Comparison of ENCODE assay signal across 2 cellular contexts in genomic region chr7:65381742-65382141, GRCh38.
TF ChIP-seq lines count a peak whose summit lies in the region.

No MANE protein-coding gene starts in this region.

TF ChIP-seq in A549, 52 proteins besides CTCF, POLR2A, EP300 and RAD21 (continued from another document):
- no peak for TF ChIP-seq HMGXB4 (CRISPR knock-in tag; IDR thresholded peaks at IDR 0.05; ENCODE audit: borderline replicate concordance)
- TF ChIP-seq CBX8 (IDR thresholded peaks at IDR 0.05) = no peak
- TF ChIP-seq BCL3 (IDR thresholded peaks at IDR 0.05) = no peak
- no peak for TF ChIP-seq ZFP36 (IDR thresholded peaks at IDR 0.05; ENCODE audit: borderline replicate concordance, partially characterized antibody)
- TF ChIP-seq FOSB (CRISPR knock-in tag; IDR thresholded peaks at IDR 0.05) = no peak
- TF ChIP-seq, protein P1, sequence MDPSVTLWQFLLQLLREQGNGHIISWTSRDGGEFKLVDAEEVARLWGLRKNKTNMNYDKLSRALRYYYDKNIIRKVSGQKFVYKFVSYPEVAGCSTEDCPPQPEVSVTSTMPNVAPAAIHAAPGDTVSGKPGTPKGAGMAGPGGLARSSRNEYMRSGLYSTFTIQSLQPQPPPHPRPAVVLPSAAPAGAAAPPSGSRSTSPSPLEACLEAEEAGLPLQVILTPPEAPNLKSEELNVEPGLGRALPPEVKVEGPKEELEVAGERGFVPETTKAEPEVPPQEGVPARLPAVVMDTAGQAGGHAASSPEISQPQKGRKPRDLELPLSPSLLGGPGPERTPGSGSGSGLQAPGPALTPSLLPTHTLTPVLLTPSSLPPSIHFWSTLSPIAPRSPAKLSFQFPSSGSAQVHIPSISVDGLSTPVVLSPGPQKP (IDR thresholded peaks at IDR 0.05; ENCODE audit: low read depth, low read length) = no peak
- TF ChIP-seq RARB (CRISPR knock-in tag; IDR thresholded peaks at IDR 0.05) = no peak
- TF ChIP-seq MYC (IDR thresholded peaks at IDR 0.05; ENCODE audit: borderline replicate concordance, low read length) = no peak
- TF ChIP-seq CEBPB (IDR thresholded peaks at IDR 0.05) = no peak
- TF ChIP-seq NR3C1 (IDR thresholded peaks at IDR 0.05) = no peak
- TF ChIP-seq PBX3 (IDR thresholded peaks at IDR 0.05) = no peak
- TF ChIP-seq HOXB13 (CRISPR knock-in tag; IDR thresholded peaks at IDR 0.05; ENCODE audit: low read depth) = no peak
- TF ChIP-seq FOXS1 (CRISPR knock-in tag; IDR thresholded peaks at IDR 0.05) = no peak

TF ChIP-seq in WTC11, 78 proteins besides CTCF, POLR2A, EP300 and RAD21 (continued from another document):
- no peak for TF ChIP-seq PRDM15 (CRISPR knock-in tag; IDR thresholded peaks at IDR 0.05)
- no peak for TF ChIP-seq PRRX2 (CRISPR knock-in tag; IDR thresholded peaks at IDR 0.05)
- TF ChIP-seq KAT7 (CRISPR knock-in tag; IDR thresholded peaks at IDR 0.05; ENCODE audit: borderline replicate concordance) = no peak
- no peak for TF ChIP-seq NFYB (CRISPR knock-in tag; conservative IDR thresholded peaks at IDR 0.05; ENCODE audit: low read depth)
- TF ChIP-seq ZNF423 (CRISPR knock-in tag; IDR thresholded peaks at IDR 0.05) = no peak
- no peak for TF ChIP-seq NR3C1 (CRISPR knock-in tag; conservative IDR thresholded peaks at IDR 0.05; ENCODE audit: low read depth)
- no peak for TF ChIP-seq CBFB (CRISPR knock-in tag; IDR thresholded peaks at IDR 0.05; ENCODE audit: low read depth)
- TF ChIP-seq TEAD1 (CRISPR knock-in tag; IDR thresholded peaks at IDR 0.05) = no peak
- no peak for TF ChIP-seq GRHL2 (CRISPR knock-in tag; IDR thresholded peaks at IDR 0.05; ENCODE audit: insufficient replicate concordance, severe bottlenecking)
- no peak for TF ChIP-seq MLX (CRISPR knock-in tag; IDR thresholded peaks at IDR 0.05)
- no peak for TF ChIP-seq EMX1 (CRISPR knock-in tag; IDR thresholded peaks at IDR 0.05)
- no peak for TF ChIP-seq SOX15 (CRISPR knock-in tag; IDR thresholded peaks at IDR 0.05)
- no peak for TF ChIP-seq ZNF219 (CRISPR knock-in tag; IDR thresholded peaks at IDR 0.05; ENCODE audit: borderline replicate concordance)
- no peak for TF ChIP-seq ATF2 (CRISPR knock-in tag; IDR thresholded peaks at IDR 0.05; ENCODE audit: borderline replicate concordance, low read depth)
